12 cellular contexts compared by ENCODE assay signal in the genomic region with DNA sequence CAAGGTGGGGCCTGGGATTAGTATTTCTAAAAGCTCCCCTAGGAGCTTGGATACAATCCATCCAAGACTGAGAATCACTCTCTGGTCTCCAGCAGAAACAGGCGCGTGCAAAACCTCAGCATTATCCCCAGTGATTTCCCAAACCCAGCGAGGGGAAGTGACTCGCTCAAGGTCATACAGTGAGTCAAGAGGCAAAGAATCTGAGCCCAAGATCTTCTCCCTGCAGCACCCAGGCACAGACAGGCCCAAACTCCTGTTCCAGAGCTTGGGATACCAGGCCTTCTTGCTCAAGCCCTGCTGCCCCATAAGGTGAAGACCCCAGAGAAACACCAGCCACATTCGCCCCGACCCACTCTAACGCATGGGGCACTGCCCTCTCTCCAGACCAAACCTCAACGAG. TPM values are rescaled to one million over a fixed set of nuclear protein-coding genes. Genes with fewer than 3 reads are reported as not detected.
DNase-seq lines count a peak whose midpoint lies in the region; ATAC-seq, FAIRE-seq and TF ChIP-seq lines count a peak whose summit lies in the region.
"Had no signal": no experiment of that assay in that cellular context is flagged by ENCODE, and none has a peak within 500 bp of the region (broad histone marks: within the 10 kb centered on the region; RNA-seq: fewer than 3 reads in every experiment).

No MANE protein-coding gene starts in this region.

- peaks cover 55% of the 10 kb centered on the region for H4K20me1 ChIP-seq in IMR-90 (ENCODE audit: insufficient read depth, low read length)
- H4K20me1 ChIP-seq in keratinocyte (ENCODE audit: control insufficient read depth, extremely low read depth, insufficient read depth, low read length), result no peaks in the 10 kb centered on the region

- H3K36me3 ChIP-seq in IMR-90 (ENCODE audit: control insufficient read depth, insufficient read depth, low read length), result peaks cover 4% of the 10 kb centered on the region; the same call in 1 of the 2 replicates
- no peaks in the 10 kb centered on the region for H3K36me3 ChIP-seq in ascending aorta
- H3K36me3 ChIP-seq in keratinocyte (ENCODE audit: control insufficient read depth in 2 of 2, extremely low read depth in 1 of 2, insufficient read depth in 2 of 2, low read length in 2 of 2), result no peaks in the 10 kb centered on the region

- H3K4me1 ChIP-seq in IMR-90 (ENCODE audit: control insufficient read depth, insufficient read depth, low read length) (peaks cover 53% of the 10 kb centered on the region), ascending aorta (peaks cover 7 to 58% of the 10 kb centered on the region in 2 donors), keratinocyte (ENCODE audit: control insufficient read depth, extremely low read depth, insufficient read depth, low read length) (peaks cover 88% of the 10 kb centered on the region)

- peak overlapping the region; percentile 70 to 78 for H4K8ac ChIP-seq in IMR-90 (ENCODE audit: low read depth in 2 of 2, low read length in 2 of 2)

- H3K79me2 ChIP-seq in keratinocyte (ENCODE audit: control insufficient read depth, insufficient read depth, low read length), result peaks cover 86% of the 10 kb centered on the region

- H2AK9ac ChIP-seq in IMR-90 (replicated peaks; ENCODE audit: low read depth, low read length, poor library complexity), result peak overlapping the region; percentile 75

- TF ChIP-seq RAD21 in IMR-90 (IDR thresholded peaks at IDR 0.05; ENCODE audit: low read length), result no peak

- H2BK15ac ChIP-seq in IMR-90 (ENCODE audit: low read depth, low read length), result peak overlapping the region; percentile 57; the same call in 2 of the 3 replicates

- FAIRE-seq in keratinocyte (lab: Jason Lieb, UNC), result peak; percentile 93
- no peak for FAIRE-seq in GM19239 (lab: Jason Lieb, UNC)
- FAIRE-seq: GM12891 had no signal

- H4K5ac ChIP-seq in IMR-90 (ENCODE audit: low read depth, low read length), result no peak overlapping the region

- H3K4me2 ChIP-seq in IMR-90 (ENCODE audit: low read depth, low read length) (no peak overlapping the region), keratinocyte (ENCODE audit: control insufficient read depth, extremely low read depth, insufficient read depth, low read depth, low read length) (peak overlapping the region; percentile 76)

- peak overlapping the region; percentile 85 for H3K14ac ChIP-seq in IMR-90 (replicated peaks; ENCODE audit: low read depth, low read length)

- no peak overlapping the region for H3K4me3 ChIP-seq in IMR-90 (ENCODE audit: insufficient read depth, low read depth, low read length)
- H3K4me3 ChIP-seq in ascending aorta, result no peak overlapping the region
- H3K4me3 ChIP-seq in keratinocyte (ENCODE audit: control insufficient read depth in 2 of 3, extremely low read depth in 1 of 3, insufficient read depth in 2 of 3, low read depth in 1 of 3, low read length in 3 of 3), result peak overlapping the region in 2 of 3 experiments; percentile 26

- peak overlapping the region; percentile 83 for H2AK5ac ChIP-seq in IMR-90 (ENCODE audit: low read depth, low read length)

- DNase-seq in AG08395 (ENCODE audit: low spot score), result peak; percentile 70
- peak; percentile 90 for DNase-seq in IMR-90
- no peak for DNase-seq in ascending aorta (ENCODE audit: low spot score in 2 of 2)
- DNase-seq in keratinocyte (ENCODE audit: low read depth, low spot score), result no peak
- DNase-seq in NCI-H1105 (lab: John Stamatoyannopoulos, UW), result no peak
- DNase-seq in SKM-1 (lab: John Stamatoyannopoulos, UW; ENCODE audit: unreplicated experiment), result no peak
- no peak for DNase-seq in GM19239 (ENCODE audit: insufficient read length, low spot score)
- DNase-seq: activated gamma-delta T cell treated with Interleukin-2 at 50 U/mL for 16 hours; CD8-positive, alpha-beta T cell; left cardiac atrium had no signal

- peak overlapping the region; percentile 95 for H2BK120ac ChIP-seq in IMR-90 (ENCODE audit: low read depth, low read length)

- no peak for TF ChIP-seq CTCF in IMR-90 (conservative IDR thresholded peaks at IDR 0.05; ENCODE audit: low read depth, low read length)
- TF ChIP-seq CTCF in ascending aorta (IDR thresholded peaks at IDR 0.05), result no peak
- no peak for TF ChIP-seq CTCF in keratinocyte (optimal IDR thresholded peaks at IDR 0.05 in 1 of 3, IDR thresholded peaks at IDR 0.05 in 1 of 3, conservative IDR thresholded peaks at IDR 0.05 in 1 of 3; ENCODE audit: extremely low read depth in 1 of 3, insufficient read depth in 2 of 3, low read length in 3 of 3)

- H3K27ac ChIP-seq in IMR-90 (ENCODE audit: insufficient read depth, low read length) (peak overlapping the region; percentile 85), ascending aorta (peak overlapping the region; percentile 54 to 58), keratinocyte (ENCODE audit: control insufficient read depth, insufficient read depth, low read length) (peak overlapping the region; percentile 82)

- peak overlapping the region; percentile 55; the same call in 1 of the 2 replicates for H3K56ac ChIP-seq in IMR-90 (ENCODE audit: extremely low read depth, insufficient read depth, low read length)

- H3K9ac ChIP-seq in IMR-90 (ENCODE audit: low read depth, low read length), result no peak overlapping the region
- peak overlapping the region; percentile 56 for H3K9ac ChIP-seq in keratinocyte (ENCODE audit: control insufficient read depth, extremely low read depth, insufficient read depth, low read length)

- H3K18ac ChIP-seq in IMR-90 (ENCODE audit: low read depth, low read length), result no peak overlapping the region

- CTCF ChIA-PET in IMR-90 (lab: Yijun Ruan, JAX), result no interaction called here

- H2BK20ac ChIP-seq in IMR-90 (ENCODE audit: low read depth, low read length), result peak overlapping the region; percentile 94

- H3K9me3 ChIP-seq in IMR-90 (ENCODE audit: control insufficient read depth, insufficient read depth, low read length), result no peaks in the 10 kb centered on the region
- H3K9me3 ChIP-seq in ascending aorta, result no peaks in the 10 kb centered on the region
- H3K9me3 ChIP-seq in keratinocyte (ENCODE audit: control insufficient read depth, low read depth, low read length), result no peaks in the 10 kb centered on the region

- peak overlapping the region; percentile 77 for H4K91ac ChIP-seq in IMR-90 (ENCODE audit: insufficient read depth, low read depth, low read length)

- ATAC-seq in IMR-90 (ENCODE audit: low read depth), result peak; percentile 65
- no peak for ATAC-seq in HG03139 (IDR thresholded peaks at IDR 0.05; ENCODE audit: unreplicated experiment)
- ATAC-seq: CD8-positive, alpha-beta T cell had no signal

- intact Hi-C loops in IMR-90 (cut with micrococcal nuclease), result loop anchor here (5.0 kb wide), 1 partner anchor 84 kb away; no protein-coding TSS in a partner anchor
- intact Hi-C loops in ascending aorta (cut with DNase I), result no loop called here

- H3K79me1 ChIP-seq in IMR-90 (ENCODE audit: low read depth in 1 of 2, low read length in 2 of 2), result peaks cover 33 to 88% of the 10 kb centered on the region in 2 experiments

- dilution Hi-C loops in IMR-90 (cut with HindIII; ENCODE audit: low sequenced_read_pairs, unreplicated experiment), result no loop called here
- dilution Hi-C loops in keratinocyte (cut with MboI; ENCODE audit: extremely low pct_ligation_motif_present, low sequenced_read_pairs), result no loop called here

- H3K4ac ChIP-seq in IMR-90 (ENCODE audit: low read depth, low read length), result peak overlapping the region; percentile 95

- WGBS in IMR-90 (ENCODE audit: extremely low coverage in 2 of 2, insufficient read length in 1 of 2), 2 experiments, result 13% methylated on average over 4 of the region's 8 CpGs; no CpG with 5 or more reads in 1 of the 2 experiments

- H2BK5ac ChIP-seq in IMR-90 (ENCODE audit: low read depth, low read length, poor library complexity, severe bottlenecking), result peak overlapping the region; percentile 89

- in situ Hi-C loops in IMR-90 (cut with MboI; ENCODE audit: low sequenced_read_pairs), result no loop called here

- peak overlapping the region; percentile 40 for H2AFZ ChIP-seq in IMR-90 (replicated peaks; ENCODE audit: low read length, poor library complexity)
- H2AFZ ChIP-seq in keratinocyte (ENCODE audit: control insufficient read depth, low read length), result no peak overlapping the region

- H3K23ac ChIP-seq in IMR-90 (ENCODE audit: low read depth, low read length), result peak overlapping the region; percentile 89; the same call in 1 of the 2 replicates

- POLR2A ChIA-PET in IMR-90 (lab: Charles Lee; ENCODE audit: unreplicated experiment), result no interaction called here

- TF ChIP-seq POLR2A in IMR-90 (IDR thresholded peaks at IDR 0.05; ENCODE audit: low read depth, low read length), result no peak

- no TSS peak for BruUV-seq in IMR-90 (replicated peaks; lab: Mats Ljungman, UMichigan)

- H3K9me1 ChIP-seq in IMR-90 (ENCODE audit: insufficient read depth, low read length), result peaks cover 48% of the 10 kb centered on the region
- peaks cover 8% of the 10 kb centered on the region for H3K9me1 ChIP-seq in keratinocyte (ENCODE audit: control insufficient read depth, extremely low read depth, insufficient read depth, low read length)

- H3K27me3 ChIP-seq in IMR-90 (ENCODE audit: control insufficient read depth, insufficient read depth, low read length) (no peaks in the 10 kb centered on the region), ascending aorta (no peaks in the 10 kb centered on the region), keratinocyte (ENCODE audit: control insufficient read depth, extremely low read depth, insufficient read depth, low read length) (no peaks in the 10 kb centered on the region)

TF ChIP-seq in IMR-90, 13 proteins besides CTCF, POLR2A, EP300 and RAD21 (continues in another document):
- TF ChIP-seq NFE2L2 (IDR thresholded peaks at IDR 0.05; ENCODE audit: low read depth, low read length) (no peak), BHLHE40 (IDR thresholded peaks at IDR 0.05; ENCODE audit: low read depth, low read length) (peak; percentile 55; the same call in 1 of the 2 replicates), FOS (IDR thresholded peaks at IDR 0.05; ENCODE audit: low read depth, low read length) (peak; percentile 81), MAFK (IDR thresholded peaks at IDR 0.05; ENCODE audit: low read depth, low read length) (no peak)

RNA-seq across cellular contexts. Expression of gene SHB, which starts 33.2 kb away (rescaled TPM):
- 6.1 and 7.8 TPM in 2 replicates for total RNA-seq in IMR-90 (2012; rRNA removed)
- 20.4 and 22.9 TPM in 2 replicates for polyA plus RNA-seq in IMR-90 (2012; rRNA removed)
- polyA plus RNA-seq in IMR-90 (2012; cell fraction: cytosol; rRNA removed), result 15.8 and 28.1 TPM in 2 replicates
- polyA plus RNA-seq in IMR-90 (2012; cell fraction: nucleus; rRNA removed; ENCODE audit: low replicate concordance), result 36.9 and 39.5 TPM in 2 replicates
- total RNA-seq in ascending aorta, result 77.8 TPM
- polyA plus RNA-seq in keratinocyte, result 9.4 to 18.0 TPM (median 10.9 TPM) in 3 replicates
- 10.8 TPM for polyA plus RNA-seq in keratinocyte (2011; ENCODE audit: low read depth)
- polyA plus RNA-seq in keratinocyte (2011; cell fraction: cytosol; rRNA removed), result 9.2 and 13.0 TPM in 2 replicates
- polyA plus RNA-seq in keratinocyte (2011; cell fraction: nucleus; rRNA removed), result 12.5 and 15.5 TPM in 2 replicates
- 19.8 and 20.4 TPM in 2 replicates for polyA plus RNA-seq in keratinocyte (2012; ENCODE audit: low replicate concordance)
- 11.6 to 24.3 TPM (median 12.2 TPM) in 3 replicates for polyA minus RNA-seq in keratinocyte
- 17.5 TPM for polyA minus RNA-seq in keratinocyte (2011; cell fraction: cytosol; rRNA and poly(A)+ RNA removed)
- polyA minus RNA-seq in keratinocyte (2011; cell fraction: nucleus; rRNA and poly(A)+ RNA removed), result 17.8 and 18.4 TPM in 2 replicates

Comparison
In these comparisons a context has a peak if more than half of its experiments do, and no peak if none do; other contexts are left out.
1. DNase-seq: peak in AG08395 (single experiment) and IMR-90 (single experiment); none in ascending aorta (0 of 2), keratinocyte (single experiment), NCI-H1105 (single experiment), SKM-1 (single experiment) and GM19239 (single experiment).
2. H3K4me3 ChIP-seq: peak in keratinocyte (2 of 3); none in IMR-90 (single experiment) and ascending aorta (0 of 2).
3. Peak in every context shown above with its lines, with median percentiles within 50 percentile points of each other: H3K27ac ChIP-seq.